In the genomic region with DNA sequence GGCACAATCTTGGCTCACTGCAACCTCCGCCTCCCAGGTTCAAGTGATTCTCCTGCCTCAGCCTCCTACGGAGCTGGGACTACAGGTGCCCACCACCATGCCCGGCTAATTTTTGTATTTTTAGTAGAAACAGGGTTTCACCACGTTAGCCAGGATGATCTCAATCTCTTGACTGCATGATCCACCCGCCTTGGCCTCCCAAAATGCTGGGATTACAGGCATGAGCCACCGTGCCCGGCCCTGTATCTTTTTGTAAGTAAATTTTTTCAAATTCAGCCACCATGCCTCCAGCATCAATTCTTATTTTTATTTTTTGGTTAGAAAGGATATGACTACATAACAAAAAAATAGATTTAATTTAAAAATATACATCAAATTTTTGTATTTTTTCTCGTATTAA, we compare ENCODE assay signal across 6 cellular contexts. TPM values are rescaled to one million over a fixed set of nuclear protein-coding genes. Genes with fewer than 3 reads are reported as not detected.
"Had no signal": no experiment of that assay in that cellular context is flagged by ENCODE, and none has a peak within 500 bp of the region (broad histone marks: within the 10 kb centered on the region; RNA-seq: fewer than 3 reads in every experiment).

No MANE protein-coding gene starts in this region.

RNA-seq across cellular contexts. Expression of gene DKK2, which starts 36.7 kb away (rescaled TPM):
- total RNA-seq: kidney epithelial cell, left lobe of liver, lung microvascular endothelial cell, mononuclear cell had no signal
- polyA plus RNA-seq: immature natural killer cell, mammary epithelial cell had no signal
